14 cellular contexts compared by ENCODE assay signal in genomic region chr11:127461575-127462344, GRCh38.
DNase-seq lines count a peak whose midpoint lies in the region; ATAC-seq and TF ChIP-seq lines count a peak whose summit lies in the region.
"Had no signal": no experiment of that assay in that cellular context is flagged by ENCODE, and none has a peak within 500 bp of the region (broad histone marks: within the 10 kb centered on the region; RNA-seq: fewer than 3 reads in every experiment).

No MANE protein-coding gene starts in this region.

- H3K4me1 Mint-ChIP-seq in endodermal cell: peaks cover 73% of the 10 kb centered on the region
- no peaks in the 10 kb centered on the region for H3K4me1 Mint-ChIP-seq in T-helper 2 cell treated with Interferon-gamma antibody and Interleukin-4, amounts not matched to agents 5 μg/mL and 100 μg/mL, for 36 hours (ENCODE audit: low read depth)
- H3K4me1 Mint-ChIP-seq: CD4-positive, alpha-beta memory T cell had no signal

- H3K27me3 ChIP-seq in endodermal cell (ENCODE audit: control insufficient read depth, insufficient read depth, low read length, poor library complexity, severe bottlenecking): no peaks in the 10 kb centered on the region
- peaks cover 0 to 3% (median 0%) of the 10 kb centered on the region in 3 experiments for H3K27me3 ChIP-seq in neuronal stem cell (ENCODE audit: control insufficient read depth in 3 of 3, insufficient read depth in 3 of 3, low read depth in 1 of 3, low read length in 3 of 3)

- H3K27me3 Mint-ChIP-seq in endodermal cell (ENCODE audit: insufficient read depth): no peaks in the 10 kb centered on the region
- H3K27me3 Mint-ChIP-seq in T-helper 2 cell treated with Interferon-gamma antibody and Interleukin-4, amounts not matched to agents 5 μg/mL and 100 μg/mL, for 36 hours (ENCODE audit: low read depth): no peaks in the 10 kb centered on the region
- H3K27me3 Mint-ChIP-seq: CD4-positive, alpha-beta memory T cell had no signal

- H3K9me3 Mint-ChIP-seq in endodermal cell: no peaks in the 10 kb centered on the region
- H3K9me3 Mint-ChIP-seq in T-helper 2 cell treated with Interferon-gamma antibody and Interleukin-4, amounts not matched to agents 5 μg/mL and 100 μg/mL, for 36 hours: no peaks in the 10 kb centered on the region
- H3K9me3 Mint-ChIP-seq: GM23338, H9 had no signal

- no peaks in the 10 kb centered on the region for H3K36me3 ChIP-seq in endodermal cell (ENCODE audit: control insufficient read depth, insufficient read depth, low read length)
- H3K36me3 ChIP-seq in neuronal stem cell (replicated peaks in 1 of 2; ENCODE audit: control insufficient read depth in 2 of 2, insufficient read depth in 2 of 2, low read length in 2 of 2): no peaks in the 10 kb centered on the region

- no peak overlapping the region for H3K4me2 ChIP-seq in neuronal stem cell (ENCODE audit: insufficient read depth, low read length, poor library complexity, severe bottlenecking)
- H3K4me2 ChIP-seq: GM23338 had no signal

- H3K9me3 ChIP-seq in endodermal cell (ENCODE audit: control insufficient read depth, low read length): no peaks in the 10 kb centered on the region
- H3K9me3 ChIP-seq in neuronal stem cell (replicated peaks in 1 of 2; ENCODE audit: control insufficient read depth in 2 of 2, insufficient read depth in 1 of 2, low read depth in 1 of 2, low read length in 2 of 2): no peaks in the 10 kb centered on the region

- no peak overlapping the region for H3K4ac ChIP-seq in neuronal stem cell (ENCODE audit: low read length)

- no peak overlapping the region for H4K8ac ChIP-seq in neuronal stem cell (ENCODE audit: low read depth, low read length)

- no peak overlapping the region for H3K14ac ChIP-seq in neuronal stem cell (ENCODE audit: low read length)

- no peak overlapping the region for H3K23ac ChIP-seq in neuronal stem cell (ENCODE audit: low read depth, low read length, poor library complexity)

- DNase-seq in SK-N-DZ (ENCODE audit: low spot score) (peak; percentile 86), endodermal cell (no peak), neuronal stem cell (ENCODE audit: low spot score) (peak; percentile 14), EL (no peak)
- no peak for DNase-seq in T-helper 2 cell treated with Interferon-gamma antibody and Interleukin-4, amounts not matched to agents 5 μg/mL and 100 μg/mL, for 36 hours (ENCODE audit: low spot score)
- DNase-seq: C1 segment of cervical spinal cord; Calu3; CD4-positive, alpha-beta memory T cell; DMS79 treated with DMSO at 0.1 percent for 48 hours; H9 had no signal

- H3K36me3 Mint-ChIP-seq in endodermal cell (ENCODE audit: low read depth): no peaks in the 10 kb centered on the region
- no peaks in the 10 kb centered on the region for H3K36me3 Mint-ChIP-seq in T-helper 2 cell treated with Interferon-gamma antibody and Interleukin-4, amounts not matched to agents 5 μg/mL and 100 μg/mL, for 36 hours (ENCODE audit: low read depth)
- H3K36me3 Mint-ChIP-seq: CD4-positive, alpha-beta memory T cell had no signal

- no peak for ATAC-seq in SK-N-SH treated with all-trans-retinoic acid at 6 μM for 48 hours
- ATAC-seq in GM19035 (IDR thresholded peaks at IDR 0.05; ENCODE audit: unreplicated experiment): no peak
- ATAC-seq: GM23338, HCT116 had no signal

- H3K4me3 Mint-ChIP-seq in endodermal cell: peak overlapping the region; percentile 39
- no peak overlapping the region for H3K4me3 Mint-ChIP-seq in T-helper 2 cell treated with Interferon-gamma antibody and Interleukin-4, amounts not matched to agents 5 μg/mL and 100 μg/mL, for 36 hours
- H3K4me3 Mint-ChIP-seq: CD4-positive, alpha-beta memory T cell; GM23338; H9 had no signal

- peak overlapping the region; percentile 3 for H2AFZ ChIP-seq in neuronal stem cell (ENCODE audit: low read length)
- H2AFZ ChIP-seq: GM23338 had no signal

- no peaks in the 10 kb centered on the region for H3K79me1 ChIP-seq in neuronal stem cell (ENCODE audit: low read depth, low read length)

- no peak overlapping the region for H3K18ac ChIP-seq in neuronal stem cell (ENCODE audit: low read length)

- no peak overlapping the region for H4K91ac ChIP-seq in neuronal stem cell (ENCODE audit: low read depth, low read length, poor library complexity)

- TF ChIP-seq CTCF in endodermal cell (conservative IDR thresholded peaks at IDR 0.05): no peak

- H3K27ac ChIP-seq in endodermal cell (ENCODE audit: low read depth, low read length) (no peak overlapping the region), neuronal stem cell (replicated peaks; ENCODE audit: low read length) (no peak overlapping the region)

- WGBS in endodermal cell (ENCODE audit: insufficient coverage in 1 of 2, insufficient read length in 1 of 2), 2 experiments: 47 to 81% methylated on average over 3 to 5 of the region's 5 CpGs
- WGBS in neuronal stem cell (ENCODE audit: extremely low coverage in 2 of 2, insufficient read length in 2 of 2, insufficient replicate concordance in 1 of 2), 2 donors: no CpG with 5 or more reads among the region's 5 CpGs

- no peak overlapping the region for H2BK5ac ChIP-seq in neuronal stem cell (ENCODE audit: low read length)

- no peak overlapping the region for H2BK12ac ChIP-seq in neuronal stem cell (ENCODE audit: low read length)

- peaks cover 43% of the 10 kb centered on the region for H3K4me1 ChIP-seq in endodermal cell (ENCODE audit: control insufficient read depth, insufficient read depth, low read length)
- H3K4me1 ChIP-seq in neuronal stem cell (ENCODE audit: control insufficient read depth in 2 of 2, insufficient read depth in 1 of 2, low read depth in 1 of 2, low read length in 2 of 2): peaks cover 16 to 19% of the 10 kb centered on the region in 2 donors

- no peak overlapping the region for H2AK5ac ChIP-seq in neuronal stem cell (ENCODE audit: low read depth, low read length)

- peak overlapping the region; percentile 71 for H3K27ac Mint-ChIP-seq in endodermal cell
- no peak overlapping the region for H3K27ac Mint-ChIP-seq in T-helper 2 cell treated with Interferon-gamma antibody and Interleukin-4, amounts not matched to agents 5 μg/mL and 100 μg/mL, for 36 hours
- H3K27ac Mint-ChIP-seq: CD4-positive, alpha-beta memory T cell; GM23338 had no signal

- no peak overlapping the region for H2BK15ac ChIP-seq in neuronal stem cell (ENCODE audit: low read length)

- H2BK120ac ChIP-seq in neuronal stem cell (ENCODE audit: low read depth, low read length): no peak overlapping the region

- H3K4me3 ChIP-seq in endodermal cell (ENCODE audit: low read length) (peak overlapping the region; percentile 25), neuronal stem cell (ENCODE audit: low read length in 2 of 2) (no peak overlapping the region)
- H3K4me3 ChIP-seq: GM23338 had no signal

- H3K9ac ChIP-seq in endodermal cell (ENCODE audit: extremely low read depth, low read length, poor library complexity, severe bottlenecking): no peak overlapping the region
- H3K9ac ChIP-seq in neuronal stem cell (ENCODE audit: low read depth, low read length, poor library complexity): no peak overlapping the region

TF ChIP-seq in SK-N-SH treated with all-trans-retinoic acid at 6 μM for 48 hours, 23 proteins besides CTCF, POLR2A, EP300 and RAD21:
- TF ChIP-seq TSHZ2 (CRISPR knock-in tag; IDR thresholded peaks at IDR 0.05) (peak; percentile 56; the same call in 1 of the 2 replicates), ZFP3 (CRISPR knock-in tag; IDR thresholded peaks at IDR 0.05) (no peak), TCF4 (CRISPR knock-in tag; IDR thresholded peaks at IDR 0.05; ENCODE audit: borderline replicate concordance) (peak; percentile 89; the same call in 1 of the 2 replicates), ISL1 (CRISPR knock-in tag; IDR thresholded peaks at IDR 0.05) (no peak)
TF ChIP-seq in SK-N-SH treated with all-trans-retinoic acid at 6 μM for 48 hours: peak in this region for 2.

Comparison
In these comparisons a context has a peak if more than half of its experiments do, and no peak if none do; other contexts are left out.
1. DNase-seq: peak in SK-N-DZ (single experiment) and neuronal stem cell (single experiment); none in endodermal cell (single experiment), EL (single experiment) and T-helper 2 cell treated with Interferon-gamma antibody and Interleukin-4, amounts not matched to agents 5 μg/mL and 100 μg/mL, for 36 hours (single experiment).